In the genomic region with DNA sequence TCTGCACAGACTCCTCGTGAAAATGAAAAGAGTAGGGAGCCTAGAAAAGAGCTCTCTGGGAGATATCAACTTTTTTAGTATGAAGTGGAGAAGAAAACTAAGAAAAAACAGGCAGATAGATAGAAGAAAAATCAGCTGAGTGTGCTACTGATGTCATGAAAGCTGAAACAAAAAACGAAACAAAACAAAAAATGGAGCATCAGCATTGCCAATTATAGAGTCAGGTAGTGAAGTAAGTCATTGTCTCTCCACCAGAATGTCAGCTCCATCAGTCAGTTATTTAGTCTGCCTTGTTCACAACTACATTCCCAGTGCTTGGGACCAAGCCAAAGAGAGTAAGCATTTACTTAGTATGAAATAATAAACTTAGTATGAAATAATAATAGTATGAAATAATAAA, we compare ENCODE assay signal across 26 cellular contexts.
DNase-seq lines count a peak whose midpoint lies in the region; ATAC-seq and TF ChIP-seq lines count a peak whose summit lies in the region.
"Had no signal": no experiment of that assay in that cellular context is flagged by ENCODE, and none has a peak within 500 bp of the region (broad histone marks: within the 10 kb centered on the region; RNA-seq: fewer than 3 reads in every experiment).

No MANE protein-coding gene starts in this region.

- no peaks in the 10 kb centered on the region for H4K20me1 ChIP-seq in MM.1S (ENCODE audit: insufficient read depth, low read length)

- H3K4me2 ChIP-seq in MM.1S (ENCODE audit: low read depth, low read length): peak overlapping the region; percentile 38; the same call in 1 of the 2 replicates
- H3K4me2 ChIP-seq: SK-N-SH had no signal

- no peaks in the 10 kb centered on the region for H3K27me3 ChIP-seq in MM.1S (replicated peaks; ENCODE audit: insufficient read depth, low read length)
- no peaks in the 10 kb centered on the region for H3K27me3 ChIP-seq in breast epithelium

- DNase-seq in GM10248 (ENCODE audit: extremely low spot score): peak; percentile 5
- peak; percentile 69 for DNase-seq in MM.1S
- DNase-seq in T-helper 2 cell treated with Interferon-gamma antibody and Interleukin-4, amounts not matched to agents 5 μg/mL and 100 μg/mL, for 36 hours (ENCODE audit: low spot score): no peak
- no peak for DNase-seq in lower leg skin (ENCODE audit: low spot score in 2 of 2)
- no peak for DNase-seq in breast epithelium (ENCODE audit: low spot score in 2 of 2)
- DNase-seq: Caco-2; CD8-positive, alpha-beta T cell; HCEC 1CT; NCI-H1105 treated with DMSO at 0.1 percent for 48 hours; NCI-H146; NCI-H1930; NCI-H446 treated with DMSO at 0.1 percent for 48 hours; NCI-H526; NCI-H82; SIG-M5; SK-N-SH; SW 1271 had no signal

- H3K27ac ChIP-seq in MM.1S (ENCODE audit: low read length) (peak overlapping the region; percentile 46; the same call in 1 of the 2 replicates), breast epithelium (no peak overlapping the region)
- H3K27ac ChIP-seq: 22Rv1, C4-2B had no signal

- ATAC-seq in GM18870 (IDR thresholded peaks at IDR 0.05; ENCODE audit: unreplicated experiment) (peak; percentile 39), HG02610 (IDR thresholded peaks at IDR 0.05; ENCODE audit: unreplicated experiment) (peak; percentile 32), GM21447 (IDR thresholded peaks at IDR 0.05; ENCODE audit: unreplicated experiment) (no peak)
- ATAC-seq: CD8-positive, alpha-beta T cell; K562; Panc1 had no signal

- no peak overlapping the region for H3K27ac Mint-ChIP-seq in T-helper 2 cell treated with Interferon-gamma antibody and Interleukin-4, amounts not matched to agents 5 μg/mL and 100 μg/mL, for 36 hours
- H3K27ac Mint-ChIP-seq: B cell; CD8-positive, alpha-beta T cell; T-helper 1 cell treated with Interleukin-12 subunit alpha and Interleukin-12 subunit beta and Interleukin-4 antibody, amounts not matched to agents 30 μg/mL and 1 μg/mL, for 36 hours had no signal

- no peaks in the 10 kb centered on the region for H3K79me2 ChIP-seq in MM.1S (ENCODE audit: low read length)

- no peak overlapping the region for H3K9ac ChIP-seq in MM.1S (ENCODE audit: low read length)
- H3K9ac ChIP-seq: SK-N-SH had no signal

- H3K4me3 ChIP-seq in MM.1S (ENCODE audit: low read length) (no peak overlapping the region), lower leg skin (ENCODE audit: low read depth, poor library complexity, severe bottlenecking) (no peak overlapping the region), breast epithelium (no peak overlapping the region)
- H3K4me3 ChIP-seq: K562 had no signal

- H2AFZ ChIP-seq in MM.1S (ENCODE audit: low read length): no peak overlapping the region

- H3F3A ChIP-seq in MM.1S (ENCODE audit: insufficient read depth, low read length): 0 out of 2 replicates have a peak, but pooled peaks cover 9% of the 10 kb centered on the region

- H3K4me1 Mint-ChIP-seq in T-helper 2 cell treated with Interferon-gamma antibody and Interleukin-4, amounts not matched to agents 5 μg/mL and 100 μg/mL, for 36 hours (ENCODE audit: low read depth): no peaks in the 10 kb centered on the region
- H3K4me1 Mint-ChIP-seq: B cell had no signal

- peaks cover 11% of the 10 kb centered on the region for H3K4me1 ChIP-seq in MM.1S (ENCODE audit: low read length)
- no peaks in the 10 kb centered on the region for H3K4me1 ChIP-seq in breast epithelium
- H3K4me1 ChIP-seq: Caco-2 had no signal

- no peaks in the 10 kb centered on the region for H3K9me2 ChIP-seq in MM.1S (replicated peaks; ENCODE audit: insufficient read depth, low read length)
- H3K9me2 ChIP-seq: SK-N-SH had no signal

- CTCF ChIA-PET in GM10248 (lab: Yijun Ruan, JAX): interaction anchor here (1.3 kb wide), 1 partner anchor 25 kb away, joined by 3 read pairs; no protein-coding TSS in a partner anchor

- H3K36me3 Mint-ChIP-seq in T-helper 2 cell treated with Interferon-gamma antibody and Interleukin-4, amounts not matched to agents 5 μg/mL and 100 μg/mL, for 36 hours (ENCODE audit: low read depth): no peaks in the 10 kb centered on the region
- H3K36me3 Mint-ChIP-seq: CD8-positive, alpha-beta T cell had no signal

- TF ChIP-seq POLR2A in lower leg skin (IDR thresholded peaks at IDR 0.05) (no peak), breast epithelium (IDR thresholded peaks at IDR 0.05) (no peak)

- 73 to 87% methylated on average over 2 of the region's 2 CpGs for WGBS in lower leg skin, 2 donors

- intact Hi-C loops in lower leg skin (cut with DNase I; ENCODE audit: low total_unique reads) (no loop called here), breast epithelium (cut with DNase I; ENCODE audit: low total_unique reads) (no loop called here)

- H3K27me3 Mint-ChIP-seq in T-helper 2 cell treated with Interferon-gamma antibody and Interleukin-4, amounts not matched to agents 5 μg/mL and 100 μg/mL, for 36 hours (ENCODE audit: low read depth): no peaks in the 10 kb centered on the region
- H3K27me3 Mint-ChIP-seq: B cell had no signal

- no peaks in the 10 kb centered on the region for H3K9me3 ChIP-seq in MM.1S (replicated peaks; ENCODE audit: insufficient read depth, low read length)
- H3K9me3 ChIP-seq in breast epithelium: no peaks in the 10 kb centered on the region
- H3K9me3 ChIP-seq: Caco-2, SK-N-SH had no signal

- H3K4me3 Mint-ChIP-seq in T-helper 2 cell treated with Interferon-gamma antibody and Interleukin-4, amounts not matched to agents 5 μg/mL and 100 μg/mL, for 36 hours: no peak overlapping the region
- H3K4me3 Mint-ChIP-seq: B cell; CD8-positive, alpha-beta T cell; T-helper 1 cell treated with Interleukin-12 subunit alpha and Interleukin-12 subunit beta and Interleukin-4 antibody, amounts not matched to agents 30 μg/mL and 1 μg/mL, for 36 hours had no signal

- POLR2A ChIA-PET in GM10248 (lab: Yijun Ruan, JAX): no interaction called here

- no peaks in the 10 kb centered on the region for H3K36me3 ChIP-seq in MM.1S (replicated peaks; ENCODE audit: insufficient read depth, low read length)
- H3K36me3 ChIP-seq in breast epithelium: no peaks in the 10 kb centered on the region

- TF ChIP-seq CTCF in GM10248 (IDR thresholded peaks at IDR 0.05; ENCODE audit: control extremely low read depth, extremely low read depth, low read depth, missing control alignments): no peak
- TF ChIP-seq CTCF in MM.1S (IDR thresholded peaks at IDR 0.05; ENCODE audit: low read length): no peak
- no peak for TF ChIP-seq CTCF in lower leg skin (IDR thresholded peaks at IDR 0.05)
- TF ChIP-seq CTCF in breast epithelium (IDR thresholded peaks at IDR 0.05): no peak

- H3K9me3 Mint-ChIP-seq in T-helper 2 cell treated with Interferon-gamma antibody and Interleukin-4, amounts not matched to agents 5 μg/mL and 100 μg/mL, for 36 hours: peaks cover 16% of the 10 kb centered on the region

Comparison
In these comparisons a context has a peak if more than half of its experiments do, and no peak if none do; other contexts are left out.
1. DNase-seq: peak in GM10248 (single experiment) and MM.1S (single experiment); none in T-helper 2 cell treated with Interferon-gamma antibody and Interleukin-4, amounts not matched to agents 5 μg/mL and 100 μg/mL, for 36 hours (single experiment), lower leg skin (0 of 2) and breast epithelium (0 of 2).